9 cellular contexts compared by ENCODE assay signal in genomic region chrX:86946569-86946968, GRCh38.
A peak's percentile ranks its signal among the peaks of the same experiment; 100 is the strongest.
DNase-seq lines count a peak whose midpoint lies in the region; ATAC-seq and TF ChIP-seq lines count a peak whose summit lies in the region.
"Had no signal": no experiment of that assay in that cellular context is flagged by ENCODE, and none has a peak within 500 bp of the region (broad histone marks: within the 10 kb centered on the region; RNA-seq: fewer than 3 reads in every experiment).

No MANE protein-coding gene starts in this region.

- in situ Hi-C loops in GM13976 (cut with MboI; ENCODE audit: low sequenced_read_pairs, unreplicated experiment): no loop called here

- DNase-seq in AG08395 (ENCODE audit: low spot score): peak; percentile 23
- peak; percentile 10 for DNase-seq in GM13976 (ENCODE audit: low spot score)
- DNase-seq in RPMI8226: peak; percentile 23
- DNase-seq in globus pallidus (ENCODE audit: low spot score): peak; percentile 6
- no peak for DNase-seq in central memory CD4-positive, alpha-beta T cell
- DNase-seq in activated CD4-positive, alpha-beta T cell treated with anti-CD3 and anti-CD28 coated beads for 1 hour: no peak
- no peak for DNase-seq in NCI-H774 (lab: John Stamatoyannopoulos, UW)
- DNase-seq: stimulated activated naive B cell treated with anti-CD40 and anti-IgM and Interleukin-4, amounts not matched to agents 10 μg/mL and 1 μg/mL and 100 μg/mL, for 72 hours had no signal

- TF ChIP-seq CTCF in GM13976 (IDR thresholded peaks at IDR 0.05; ENCODE audit: borderline replicate concordance, control extremely low read depth, extremely low read depth, insufficient read depth, missing control alignments): peak; percentile 62

- peak; percentile 91 for ATAC-seq in HG03097 (IDR thresholded peaks at IDR 0.05; ENCODE audit: low FRiP score, unreplicated experiment)

Comparison
In these comparisons a context has a peak if more than half of its experiments do, and no peak if none do; other contexts are left out.
1. DNase-seq: peak in AG08395 (single experiment), GM13976 (single experiment), RPMI8226 (single experiment) and globus pallidus (single experiment); none in central memory CD4-positive, alpha-beta T cell (single experiment), activated CD4-positive, alpha-beta T cell treated with anti-CD3 and anti-CD28 coated beads for 1 hour (single experiment) and NCI-H774 (single experiment).